In the genomic region with DNA sequence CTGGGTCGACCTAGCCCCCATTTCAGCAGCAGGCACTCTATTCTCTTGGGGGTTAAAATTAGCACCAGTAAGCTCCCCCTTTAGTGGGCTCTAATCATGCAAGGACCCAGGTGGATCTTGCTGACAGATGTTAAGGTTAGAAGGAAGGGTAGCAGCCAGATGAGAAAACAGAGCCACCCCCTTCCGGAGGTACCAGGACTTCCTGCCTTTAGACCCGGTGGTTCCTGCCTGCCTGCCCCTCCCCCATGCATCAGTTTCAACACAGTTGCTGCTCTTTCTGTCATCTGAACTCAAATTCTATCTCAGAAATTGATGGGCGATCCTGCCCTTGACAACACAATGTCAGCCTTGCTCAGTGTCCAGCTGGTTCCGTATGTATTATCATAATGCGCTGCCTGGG, we compare ENCODE assay signal across 8 cellular contexts.
DNase-seq lines count a peak whose midpoint lies in the region; ATAC-seq and TF ChIP-seq lines count a peak whose summit lies in the region.

No MANE protein-coding gene starts in this region.

- H2AK5ac ChIP-seq in H9 (ENCODE audit: insufficient read length, low read length) (no peak overlapping the region), mesenchymal stem cell (ENCODE audit: low read length, severe bottlenecking) (no peak overlapping the region)

- intact Hi-C loops in colonic mucosa (cut with DNase I): no loop called here

- no peaks in the 10 kb centered on the region for H3K79me1 ChIP-seq in H9 (ENCODE audit: insufficient read depth, low read depth, low read length, poor library complexity, severe bottlenecking)
- H3K79me1 ChIP-seq in mesenchymal stem cell (replicated peaks; ENCODE audit: low read length, poor library complexity, severe bottlenecking): no peaks in the 10 kb centered on the region

- ATAC-seq in stimulated activated naive CD8-positive, alpha-beta T cell treated with anti-CD3 and anti-CD28 coated beads, Interleukin-15, amount 100 ng/mL, for 72 hours: peak; percentile 89

- no peaks in the 10 kb centered on the region for H3K27me3 ChIP-seq in H9 (ENCODE audit: insufficient read depth, low read length)
- no peaks in the 10 kb centered on the region for H3K27me3 ChIP-seq in colonic mucosa
- H3K27me3 ChIP-seq in mesenchymal stem cell (ENCODE audit: control insufficient read depth in 1 of 2, insufficient read depth in 1 of 2, low read length in 2 of 2): no peaks in the 10 kb centered on the region

- no peak overlapping the region for H4K5ac ChIP-seq in H9 (ENCODE audit: insufficient read length, low read depth, low read length)

- peaks cover 0 to 4% (median 1%) of the 10 kb centered on the region in 3 experiments; a peak in 4 of 7 replicates for H3K36me3 Mint-ChIP-seq in H9 (ENCODE audit: insufficient read depth in 1 of 3, low read depth in 3 of 3)

- H3K18ac ChIP-seq in H9 (ENCODE audit: insufficient read length, low read depth, low read length) (no peak overlapping the region), mesenchymal stem cell (ENCODE audit: low read depth in 1 of 2, low read length in 2 of 2) (no peak overlapping the region)

- H3K23ac ChIP-seq in H9 (ENCODE audit: insufficient read length, low read depth, low read length) (no peak overlapping the region), mesenchymal stem cell (ENCODE audit: low read length in 2 of 2) (no peak overlapping the region)

- H3K23me2 ChIP-seq in H9 (ENCODE audit: insufficient read length, low read depth, low read length, poor library complexity, severe bottlenecking): no peaks in the 10 kb centered on the region

- peaks cover 1 to 6% of the 10 kb centered on the region in 2 experiments for H3K9me3 Mint-ChIP-seq in H9
- H3K9me3 Mint-ChIP-seq in stimulated activated naive CD8-positive, alpha-beta T cell treated with anti-CD3 and anti-CD28 coated beads, Interleukin-15, amount 100 ng/mL, for 72 hours: peaks cover 16 to 18% of the 10 kb centered on the region in 2 donors

- no peak overlapping the region for H3K27ac ChIP-seq in H9 (ENCODE audit: insufficient read length, low read depth, low read length)
- H3K27ac ChIP-seq in colonic mucosa: no peak overlapping the region
- H3K27ac ChIP-seq in mesenchymal stem cell (ENCODE audit: low read length, poor library complexity, severe bottlenecking): no peak overlapping the region

- H3K4me1 ChIP-seq in H9 (ENCODE audit: insufficient read depth, low read length): peaks cover 2% of the 10 kb centered on the region; the same call in 1 of the 2 replicates
- H3K4me1 ChIP-seq in colonic mucosa: no peaks in the 10 kb centered on the region
- H3K4me1 ChIP-seq in mesenchymal stem cell (ENCODE audit: control insufficient read depth, insufficient read depth, low read depth, low read length): no peaks in the 10 kb centered on the region

- 0 out of 7 replicates have a peak overlapping the region, but pooled peaks of 1 of the 3 experiments have one; percentile 27 for H3K27ac Mint-ChIP-seq in H9
- peak overlapping the region; percentile 72 to 94 for H3K27ac Mint-ChIP-seq in stimulated activated naive CD8-positive, alpha-beta T cell treated with anti-CD3 and anti-CD28 coated beads, Interleukin-15, amount 100 ng/mL, for 72 hours

- H2BK12ac ChIP-seq in H9 (ENCODE audit: insufficient read length, low read depth, low read length): no peak overlapping the region
- no peak overlapping the region for H2BK12ac ChIP-seq in mesenchymal stem cell (ENCODE audit: low read length in 2 of 2)

- H3K4me3 ChIP-seq in GM12864 (ENCODE audit: low read depth, low read length) (no peak overlapping the region), colonic mucosa (no peak overlapping the region), mesenchymal stem cell (ENCODE audit: insufficient read depth in 1 of 2, low read depth in 1 of 2, low read length in 2 of 2) (no peak overlapping the region)

- no peaks in the 10 kb centered on the region for H3K79me2 ChIP-seq in H9 (ENCODE audit: insufficient read depth, low read length)

- no peak overlapping the region for H3T11ph ChIP-seq in H9 (ENCODE audit: low read length)

- H3K4me2 ChIP-seq in H9 (ENCODE audit: insufficient read depth, insufficient read length, low read length): no peak overlapping the region
- H3K4me2 ChIP-seq in mesenchymal stem cell (ENCODE audit: low read length, poor library complexity, severe bottlenecking): no peak overlapping the region

- H4K8ac ChIP-seq in H9 (replicated peaks; ENCODE audit: insufficient read length, low read depth, low read length) (no peak overlapping the region), mesenchymal stem cell (ENCODE audit: low read length) (no peak overlapping the region)

- no peak overlapping the region for H2BK15ac ChIP-seq in H9 (ENCODE audit: low read depth, low read length)
- no peak overlapping the region for H2BK15ac ChIP-seq in mesenchymal stem cell (ENCODE audit: low read depth, poor library complexity, severe bottlenecking)

- H3K4me3 Mint-ChIP-seq in H9: peak overlapping the region in 1 of 2 experiments; percentile 9; a peak in 1 of 5 replicates
- peak overlapping the region; percentile 11 to 46 for H3K4me3 Mint-ChIP-seq in stimulated activated naive CD8-positive, alpha-beta T cell treated with anti-CD3 and anti-CD28 coated beads, Interleukin-15, amount 100 ng/mL, for 72 hours

- no peak overlapping the region for H3K9ac ChIP-seq in H9 (ENCODE audit: extremely low read depth, insufficient read length, low read length)
- H3K9ac ChIP-seq in colonic mucosa (ENCODE audit: low read depth in 2 of 2, low read length in 2 of 2): no peak overlapping the region
- no peak overlapping the region for H3K9ac ChIP-seq in mesenchymal stem cell (ENCODE audit: low read length)

- H2BK120ac ChIP-seq in H9 (ENCODE audit: low read depth, low read length, poor library complexity, severe bottlenecking) (no peak overlapping the region), mesenchymal stem cell (ENCODE audit: low read depth, low read length) (no peak overlapping the region)

- H3K14ac ChIP-seq in H9 (ENCODE audit: insufficient read depth, low read length) (peak overlapping the region; percentile 53; the same call in 1 of the 2 replicates), mesenchymal stem cell (ENCODE audit: low read length in 2 of 2) (no peak overlapping the region)

- H3K4ac ChIP-seq in H9 (ENCODE audit: low read depth, low read length) (no peak overlapping the region), mesenchymal stem cell (ENCODE audit: low read depth in 1 of 2, low read length in 2 of 2) (no peak overlapping the region)

- no CpG with 5 or more reads among the region's 6 CpGs for WGBS in H9 (ENCODE audit: extremely low coverage, insufficient read length, low lambda C conversion rate)
- WGBS in mesenchymal stem cell: 52% methylated on average over 6 of the region's 6 CpGs

- H3K9me3 ChIP-seq in H9 (ENCODE audit: control insufficient read depth, low read depth, low read length) (no peaks in the 10 kb centered on the region), colonic mucosa (no peaks in the 10 kb centered on the region), mesenchymal stem cell (ENCODE audit: control insufficient read depth, low read length) (peaks cover 2% of the 10 kb centered on the region)

- H3K27me3 Mint-ChIP-seq in H9 (ENCODE audit: low read depth): peaks cover 2% of the 10 kb centered on the region; the same call in 1 of the 2 replicates
- H3K27me3 Mint-ChIP-seq in stimulated activated naive CD8-positive, alpha-beta T cell treated with anti-CD3 and anti-CD28 coated beads, Interleukin-15, amount 100 ng/mL, for 72 hours: no peaks in the 10 kb centered on the region

- H2AFZ ChIP-seq in H9 (ENCODE audit: low read length) (no peak overlapping the region), mesenchymal stem cell (ENCODE audit: low read depth, low read length) (no peak overlapping the region)

- H2BK20ac ChIP-seq in H9 (ENCODE audit: low read depth, low read length, poor library complexity, severe bottlenecking): no peak overlapping the region

- no peaks in the 10 kb centered on the region for H4K20me1 ChIP-seq in H9 (ENCODE audit: control insufficient read depth, insufficient read depth, insufficient read length)

- DNase-seq in GM12864 (ENCODE audit: low read depth) (peak; percentile 58), H9 (peak; percentile 32), T-helper 1 cell (peak in 4 of 5 donors; percentile 3 to 76 (median 16)), colonic mucosa (peak; percentile 20), NCI-H187 treated with DMSO at 0.1 percent for 48 hours (lab: John Stamatoyannopoulos, UW) (no peak), DMS79 (lab: John Stamatoyannopoulos, UW) (no peak), mesenchymal stem cell (no peak)
- peak; percentile 28 to 64 for DNase-seq in stimulated activated naive CD8-positive, alpha-beta T cell treated with anti-CD3 and anti-CD28 coated beads, Interleukin-15, amount 100 ng/mL, for 72 hours

- H4K91ac ChIP-seq in H9 (ENCODE audit: insufficient read length, low read depth, low read length): no peak overlapping the region
- H4K91ac ChIP-seq in mesenchymal stem cell (ENCODE audit: low read length): no peak overlapping the region

- TF ChIP-seq CTCF in GM12864 (IDR thresholded peaks at IDR 0.05; ENCODE audit: low read depth, low read length, missing control alignments): no peak
- TF ChIP-seq CTCF in H9 (conservative IDR thresholded peaks at IDR 0.05): no peak
- TF ChIP-seq CTCF in colonic mucosa (IDR thresholded peaks at IDR 0.05): no peak

- H3K56ac ChIP-seq in H9 (ENCODE audit: insufficient read length, low read depth, low read length): no peak overlapping the region

- H3K36me3 ChIP-seq in colonic mucosa: no peaks in the 10 kb centered on the region
- H3K36me3 ChIP-seq in mesenchymal stem cell (ENCODE audit: control insufficient read depth in 1 of 2, insufficient read depth in 2 of 2, low read depth in 1 of 2, low read length in 2 of 2): peaks cover 0 to 10% of the 10 kb centered on the region in 2 experiments

- H2BK5ac ChIP-seq in H9 (ENCODE audit: insufficient read length, low read length) (no peak overlapping the region), mesenchymal stem cell (ENCODE audit: low read depth, low read length, poor library complexity, severe bottlenecking) (no peak overlapping the region)

- peaks cover 10 to 20% of the 10 kb centered on the region in 2 experiments for H3K4me1 Mint-ChIP-seq in H9
- peaks cover 34% of the 10 kb centered on the region for H3K4me1 Mint-ChIP-seq in stimulated activated naive CD8-positive, alpha-beta T cell treated with anti-CD3 and anti-CD28 coated beads, Interleukin-15, amount 100 ng/mL, for 72 hours

Comparison
In these comparisons a context has a peak if more than half of its experiments do, and no peak if none do; other contexts are left out.
1. DNase-seq: peak in GM12864 (single experiment), H9 (single experiment), T-helper 1 cell (4 of 5), colonic mucosa (single experiment) and stimulated activated naive CD8-positive, alpha-beta T cell treated with anti-CD3 and anti-CD28 coated beads, Interleukin-15, amount 100 ng/mL, for 72 hours (2 of 2); none in NCI-H187 treated with DMSO at 0.1 percent for 48 hours (single experiment), DMS79 (single experiment) and mesenchymal stem cell (single experiment).